ENCODE assay signal across 33 cellular contexts in genomic region chr12:115467531-115467930, GRCh38.
"Had no signal": no experiment of that assay in that cellular context is flagged by ENCODE, and none has a peak within 500 bp of the region (broad histone marks: within the 10 kb centered on the region; RNA-seq: fewer than 3 reads in every experiment).

No MANE protein-coding gene starts in this region.

- DNase-seq: activated B cell treated with CpG ODN at 0.5 μM for 24 hours; activated CD4-positive, alpha-beta memory T cell treated with anti-CD3 and anti-CD28 coated beads for 36 hours; activated CD4-positive, alpha-beta T cell treated with anti-CD3 and anti-CD28 coated beads for 4 hours; activated CD4-positive, alpha-beta T cell treated with anti-CD3 and anti-CD28 coated beads, Interleukin-2, amount 50 U/mL, for 1 hour; activated CD4-positive, CD25-positive, alpha-beta regulatory T cell treated with anti-CD3 and anti-CD28 coated beads, Interleukin-2, amount 50 U/mL, for 72 hours; activated CD8-positive, alpha-beta memory T cell treated with anti-CD3 and anti-CD28 coated beads, Interleukin-2, amount 50 U/mL, for 4 hours; activated gamma-delta T cell treated with Interleukin-2 at 50 U/mL for 16 hours; activated naive CD4-positive, alpha-beta T cell treated with anti-CD3 and anti-CD28 coated beads for 36 hours; activated T-cell treated with anti-CD3 and anti-CD28 coated beads for 4 hours; activated T-cell treated with anti-CD3 and anti-CD28 coated beads, Interleukin-2, amount 50 U/mL, for 4 hours; caudate nucleus; MV-4-11; NCI-H1092; NCI-H1436 treated with DMSO at 0.1 percent for 48 hours; NCI-H1694 treated with DMSO at 0.1 percent for 48 hours; NCI-H2029; NCI-H345; NCI-H524 treated with DMSO at 0.1 percent for 48 hours; NCI-H748 treated with DMSO at 0.1 percent for 48 hours; NK-92 treated with Interleukin-12 subunit alpha and Interleukin-12 subunit beta, amount 100 ng/mL, for 24 hours; SW 1271; T-helper 1 cell; T-helper 2 cell; T-helper 9 cell had no signal

- H3K27ac Mint-ChIP-seq: activated B cell treated with CpG ODN at 0.5 μM for 24 hours; activated CD4-positive, alpha-beta memory T cell treated with anti-CD3 and anti-CD28 coated beads for 36 hours; activated naive CD4-positive, alpha-beta T cell treated with anti-CD3 and anti-CD28 coated beads for 36 hours; activated naive CD4-positive, alpha-beta T cell treated with anti-CD3 and anti-CD28 coated beads, Interleukin-2, amount 50 U/mL, for 72 hours; activated T-helper 1 cell treated with anti-CD3 and anti-CD28 coated beads, Interleukin-12 subunit alpha, Interleukin-12 subunit beta, Interleukin-2, Interleukin-4 antibody, amounts not matched to agents 30 ng/mL and 10 ng/mL and 1 ng/mL, durations not matched to agents 14 hours and 24 hours and 36 hours; brain had no signal

- H3K36me3 ChIP-seq: adrenal gland, SJCRH30 had no signal

- H3K9me3 Mint-ChIP-seq: activated B cell treated with CpG ODN at 0.5 μM for 24 hours; activated T-helper 1 cell treated with anti-CD3 and anti-CD28 coated beads, Interleukin-12 subunit alpha, Interleukin-12 subunit beta, Interleukin-2, Interleukin-4 antibody, amounts not matched to agents 30 ng/mL and 10 ng/mL and 1 ng/mL, durations not matched to agents 14 hours and 24 hours and 36 hours; brain had no signal

- H3K4me1 ChIP-seq: adrenal gland, SJCRH30 had no signal

- ATAC-seq: activated naive CD4-positive, alpha-beta T cell treated with anti-CD3 and anti-CD28 coated beads, Interleukin-2, amount 50 U/mL, for 72 hours; activated T-cell treated with anti-CD3 and anti-CD28 coated beads, Interleukin-2, amount 50 U/mL, for 4 hours; Panc1 had no signal

- H3K27me3 Mint-ChIP-seq: activated B cell treated with CpG ODN at 0.5 μM for 24 hours; activated CD4-positive, alpha-beta memory T cell treated with anti-CD3 and anti-CD28 coated beads for 36 hours had no signal

- H3K27me3 ChIP-seq: adrenal gland, SJCRH30 had no signal

- H3K4me1 Mint-ChIP-seq: activated B cell treated with CpG ODN at 0.5 μM for 24 hours, brain had no signal

- H3K4me3 ChIP-seq: SJCRH30 had no signal

- H3K9me3 ChIP-seq: adrenal gland, SJCRH30 had no signal

- FAIRE-seq: bronchial epithelial cell had no signal

- H3K4me3 Mint-ChIP-seq: activated B cell treated with CpG ODN at 0.5 μM for 24 hours; activated CD4-positive, alpha-beta memory T cell treated with anti-CD3 and anti-CD28 coated beads for 36 hours; activated naive CD4-positive, alpha-beta T cell treated with anti-CD3 and anti-CD28 coated beads for 36 hours; activated T-cell treated with anti-CD3 and anti-CD28 coated beads, Interleukin-2, amount 50 U/mL, for 4 hours; activated T-helper 1 cell treated with anti-CD3 and anti-CD28 coated beads, Interleukin-12 subunit alpha, Interleukin-12 subunit beta, Interleukin-2, Interleukin-4 antibody, amounts not matched to agents 30 ng/mL and 10 ng/mL and 1 ng/mL, durations not matched to agents 14 hours and 24 hours and 36 hours; brain had no signal

- H3K27ac ChIP-seq: KMS-11, SJCRH30, VCaP had no signal

- H3K36me3 Mint-ChIP-seq: activated CD4-positive, alpha-beta memory T cell treated with anti-CD3 and anti-CD28 coated beads for 36 hours; activated naive CD4-positive, alpha-beta T cell treated with anti-CD3 and anti-CD28 coated beads, Interleukin-2, amount 50 U/mL, for 72 hours; brain had no signal

- H3K4me2 ChIP-seq: KMS-11 had no signal

- H3K9ac ChIP-seq: KMS-11 had no signal
